7 cellular contexts compared by ENCODE assay signal in the genomic region with DNA sequence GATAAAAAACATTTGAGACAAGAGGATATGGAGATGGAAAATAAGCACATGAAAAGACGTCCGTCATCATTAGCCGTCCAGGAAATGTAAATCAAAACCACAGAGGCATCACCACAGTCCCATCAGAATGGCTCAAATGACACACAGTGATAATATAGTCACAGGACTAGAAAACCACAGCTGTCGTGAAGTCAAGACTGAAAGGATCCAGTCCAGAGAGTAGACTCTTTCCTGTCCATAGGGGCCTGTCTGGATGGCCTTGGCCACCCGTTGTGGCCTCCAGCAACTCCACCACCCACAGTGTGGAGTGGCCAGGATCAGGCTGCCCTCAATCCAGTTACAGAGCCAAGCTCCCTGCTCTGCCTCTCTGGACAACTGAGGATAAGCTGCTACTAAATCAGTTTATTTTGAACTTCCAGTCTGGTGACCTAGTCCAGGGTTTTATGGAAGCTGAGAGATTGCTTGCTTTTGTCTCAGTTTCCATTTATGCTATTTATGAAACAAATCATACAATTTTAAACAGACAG.
A peak's percentile ranks its signal among the peaks of the same experiment; 100 is the strongest.
DNase-seq lines count a peak whose midpoint lies in the region; ATAC-seq, FAIRE-seq and TF ChIP-seq lines count a peak whose summit lies in the region.

No MANE protein-coding gene starts in this region.

- no peak overlapping the region for H2AFZ ChIP-seq in GM23248
- H2AFZ ChIP-seq in HepG2 (ENCODE audit: low read length): no peak overlapping the region

- peaks cover 14% of the 10 kb centered on the region for H3K4me1 ChIP-seq in GM23248 (ENCODE audit: insufficient read depth)
- H3K4me1 ChIP-seq in HepG2 (ENCODE audit: insufficient read depth, low read length): peaks cover 71% of the 10 kb centered on the region
- H3K4me1 ChIP-seq in CD8-positive, alpha-beta T cell (ENCODE audit: insufficient read depth, low read length): no peaks in the 10 kb centered on the region

- no peak overlapping the region for H3K4me3 ChIP-seq in GM23248
- no peak overlapping the region for H3K4me3 ChIP-seq in HepG2 (replicated peaks in 1 of 3; ENCODE audit: insufficient read depth in 1 of 3, low read depth in 2 of 3, low read length in 3 of 3)
- no peak overlapping the region for H3K4me3 ChIP-seq in CD8-positive, alpha-beta T cell (ENCODE audit: low read depth, low read length)

- peak; percentile 99 for ATAC-seq in GM18873 (IDR thresholded peaks at IDR 0.05; ENCODE audit: low FRiP score, unreplicated experiment)
- ATAC-seq in HepG2: peak; percentile 55
- no peak for ATAC-seq in CD8-positive, alpha-beta T cell

- no peaks in the 10 kb centered on the region for H3K79me2 ChIP-seq in GM23248 (ENCODE audit: insufficient read depth)
- no peaks in the 10 kb centered on the region for H3K79me2 ChIP-seq in HepG2 (ENCODE audit: insufficient read depth, low read length)

- in situ Hi-C loops in GM23248 (cut with MboI) (no loop called here), HepG2 (cut with HindIII; ENCODE audit: extremely low pct_ligation_motif_present, low pct_unique_long_range_greater_than_20kb) (no loop called here)

- H4K20me1 ChIP-seq in GM23248 (ENCODE audit: insufficient read depth): no peaks in the 10 kb centered on the region
- no peaks in the 10 kb centered on the region for H4K20me1 ChIP-seq in HepG2 (ENCODE audit: insufficient read depth, low read length)

- DNase-seq in GM23248 (peak; percentile 21), M059J (ENCODE audit: low read depth) (peak; percentile 85), HepG2 (ENCODE audit: low spot score) (no peak), cortex of kidney (lab: John Stamatoyannopoulos, UW) (no peak), Kasumi-1 (lab: John Stamatoyannopoulos, UW) (no peak)
- DNase-seq in CD8-positive, alpha-beta T cell: no peak

- TF ChIP-seq EP300 in HepG2 (IDR thresholded peaks at IDR 0.05; ENCODE audit: low read depth in 2 of 2, low read length in 2 of 2) (no peak), HepG2 (CRISPR knock-in tag; IDR thresholded peaks at IDR 0.05; ENCODE audit: borderline replicate concordance) (no peak)

- H3K4me1 Mint-ChIP-seq in CD8-positive, alpha-beta T cell (ENCODE audit: low read depth): no peaks in the 10 kb centered on the region

- H3K9me3 Mint-ChIP-seq in CD8-positive, alpha-beta T cell: no peaks in the 10 kb centered on the region

- H3K36me3 Mint-ChIP-seq in CD8-positive, alpha-beta T cell: no peaks in the 10 kb centered on the region

- TF ChIP-seq RAD21 in HepG2 (CRISPR knock-in tag; IDR thresholded peaks at IDR 0.05): no peak

- POLR2A ChIA-PET in HepG2 (lab: Yijun Ruan, JAX): interaction anchor here (0.7 to 7.9 kb wide), 6 partner anchors 11 to 127 kb away, joined by 3 to 74 read pairs (median 8); a partner anchor contains a TSS
- POLR2A ChIA-PET in CD8-positive, alpha-beta T cell (lab: Charles Lee): no interaction called here

- peak; percentile 39 for FAIRE-seq in HepG2 (lab: Jason Lieb, UNC)

- H3K4me3 Mint-ChIP-seq in CD8-positive, alpha-beta T cell: no peak overlapping the region

- H3K27me3 Mint-ChIP-seq in CD8-positive, alpha-beta T cell (ENCODE audit: low read depth): no peaks in the 10 kb centered on the region

- H3K9me2 ChIP-seq in GM23248 (ENCODE audit: insufficient read depth): no peaks in the 10 kb centered on the region

- intact Hi-C loops in HepG2 (cut with micrococcal nuclease; ENCODE audit: unreplicated experiment): no loop called here
- intact Hi-C loops in CD8-positive, alpha-beta T cell (cut with DNase I, micrococcal nuclease): no loop called here

- 48 to 49% methylated on average over 5 of the region's 5 CpGs for WGBS in GM23248 (ENCODE audit: low coverage in 1 of 2, low lambda C conversion rate in 2 of 2, missing lambda C conversion rate in 2 of 2), 2 experiments
- 76% methylated on average over 5 of the region's 5 CpGs for WGBS in HepG2 (ENCODE audit: low lambda C conversion rate)

- H3K27me3 ChIP-seq in GM23248 (replicated peaks; ENCODE audit: insufficient read depth) (no peaks in the 10 kb centered on the region), HepG2 (ENCODE audit: control insufficient read depth in 1 of 2, insufficient read depth in 2 of 2, low read length in 2 of 2) (no peaks in the 10 kb centered on the region)
- no peaks in the 10 kb centered on the region for H3K27me3 ChIP-seq in CD8-positive, alpha-beta T cell (ENCODE audit: insufficient read depth, low read length)

- H3K9me3 ChIP-seq in GM23248 (ENCODE audit: low read depth) (no peaks in the 10 kb centered on the region), HepG2 (ENCODE audit: low read length) (no peaks in the 10 kb centered on the region)
- no peaks in the 10 kb centered on the region for H3K9me3 ChIP-seq in CD8-positive, alpha-beta T cell (ENCODE audit: low read length)

- CTCF ChIA-PET in HepG2 (lab: Yijun Ruan, JAX; ENCODE audit: low intra/inter-chr PET ratio, low total read pairs): no interaction called here
- CTCF ChIA-PET in CD8-positive, alpha-beta T cell (lab: Charles Lee): interaction anchor here (1.0 kb wide), 1 partner anchor 11 kb away, joined by 3 read pairs; no protein-coding TSS in a partner anchor

- H3K36me3 ChIP-seq in GM23248 (ENCODE audit: low read depth) (no peaks in the 10 kb centered on the region), HepG2 (replicated peaks in 1 of 2; ENCODE audit: control insufficient read depth in 1 of 2, insufficient read depth in 2 of 2, low read length in 2 of 2) (no peaks in the 10 kb centered on the region)
- no peaks in the 10 kb centered on the region for H3K36me3 ChIP-seq in CD8-positive, alpha-beta T cell (ENCODE audit: insufficient read depth, low read length)

- H3K27ac ChIP-seq in GM23248 (no peak overlapping the region), HepG2 (ENCODE audit: extremely low read length, insufficient read depth, low read length) (peak overlapping the region; percentile 14)
- no peak overlapping the region for H3K27ac ChIP-seq in CD8-positive, alpha-beta T cell (ENCODE audit: low read depth, low read length)

- no peak overlapping the region for H3K27ac Mint-ChIP-seq in CD8-positive, alpha-beta T cell

- H3K4me2 ChIP-seq in GM23248 (ENCODE audit: unreplicated experiment) (no peak overlapping the region), HepG2 (ENCODE audit: low read depth, low read length) (peak overlapping the region; percentile 8; the same call in 1 of the 2 replicates)

- BruUV-seq in HepG2 (replicated peaks; lab: Mats Ljungman, UMichigan): no TSS peak

- H3K9ac ChIP-seq in GM23248 (no peak overlapping the region), HepG2 (ENCODE audit: insufficient read depth, low read depth, low read length) (no peak overlapping the region)

- no peak for TF ChIP-seq CTCF in HepG2 (CRISPR knock-in tag; IDR thresholded peaks at IDR 0.05)
- TF ChIP-seq CTCF in CD8-positive, alpha-beta T cell (IDR thresholded peaks at IDR 0.05): no peak

- no peak for TF ChIP-seq POLR2A in HepG2 (IDR thresholded peaks at IDR 0.05; ENCODE audit: insufficient read depth in 1 of 2, low read depth in 2 of 2, low read length in 2 of 2)

- no peaks in the 10 kb centered on the region for H3F3A ChIP-seq in GM23248 (ENCODE audit: insufficient read depth)

TF ChIP-seq in HepG2, 621 proteins besides CTCF, POLR2A, EP300 and RAD21 (continues in another document):
- TF ChIP-seq, protein P1, sequence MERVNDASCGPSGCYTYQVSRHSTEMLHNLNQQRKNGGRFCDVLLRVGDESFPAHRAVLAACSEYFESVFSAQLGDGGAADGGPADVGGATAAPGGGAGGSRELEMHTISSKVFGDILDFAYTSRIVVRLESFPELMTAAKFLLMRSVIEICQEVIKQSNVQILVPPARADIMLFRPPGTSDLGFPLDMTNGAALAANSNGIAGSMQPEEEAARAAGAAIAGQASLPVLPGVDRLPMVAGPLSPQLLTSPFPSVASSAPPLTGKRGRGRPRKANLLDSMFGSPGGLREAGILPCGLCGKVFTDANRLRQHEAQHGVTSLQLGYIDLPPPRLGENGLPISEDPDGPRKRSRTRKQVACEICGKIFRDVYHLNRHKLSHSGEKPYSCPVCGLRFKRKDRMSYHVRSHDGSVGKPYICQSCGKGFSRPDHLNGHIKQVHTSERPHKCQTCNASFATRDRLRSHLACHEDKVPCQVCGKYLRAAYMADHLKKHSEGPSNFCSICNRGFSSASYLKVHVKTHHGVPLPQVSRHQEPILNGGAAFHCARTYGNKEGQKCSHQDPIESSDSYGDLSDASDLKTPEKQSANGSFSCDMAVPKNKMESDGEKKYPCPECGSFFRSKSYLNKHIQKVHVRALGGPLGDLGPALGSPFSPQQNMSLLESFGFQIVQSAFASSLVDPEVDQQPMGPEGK (CRISPR knock-in tag; IDR thresholded peaks at IDR 0.05): 0 out of 2 replicates have a peak, but pooled peaks have one; percentile 15
- TF ChIP-seq ZMYM3 (CRISPR knock-in tag; IDR thresholded peaks at IDR 0.05) (peak; percentile 3; the same call in 1 of the 2 replicates), SRSF1 (optimal IDR thresholded peaks at IDR 0.05; ENCODE audit: low read depth, low read length) (no peak), MXI1 (IDR thresholded peaks at IDR 0.05; ENCODE audit: borderline replicate concordance, low read depth, low read length) (no peak), ZFX (CRISPR knock-in tag; IDR thresholded peaks at IDR 0.05; ENCODE audit: low read depth) (0 out of 2 replicates have a peak, but pooled peaks have one; percentile 32), SPEN (CRISPR knock-in tag; IDR thresholded peaks at IDR 0.05; ENCODE audit: low read depth) (no peak), ZFP36L1 (CRISPR knock-in tag; IDR thresholded peaks at IDR 0.05) (no peak), ADNP (CRISPR knock-in tag; IDR thresholded peaks at IDR 0.05) (no peak), ZNF83 (CRISPR knock-in tag; IDR thresholded peaks at IDR 0.05; ENCODE audit: borderline replicate concordance) (no peak), ZNF350 (CRISPR knock-in tag; IDR thresholded peaks at IDR 0.05; ENCODE audit: borderline replicate concordance, low read depth) (no peak)
- TF ChIP-seq, protein P2, sequence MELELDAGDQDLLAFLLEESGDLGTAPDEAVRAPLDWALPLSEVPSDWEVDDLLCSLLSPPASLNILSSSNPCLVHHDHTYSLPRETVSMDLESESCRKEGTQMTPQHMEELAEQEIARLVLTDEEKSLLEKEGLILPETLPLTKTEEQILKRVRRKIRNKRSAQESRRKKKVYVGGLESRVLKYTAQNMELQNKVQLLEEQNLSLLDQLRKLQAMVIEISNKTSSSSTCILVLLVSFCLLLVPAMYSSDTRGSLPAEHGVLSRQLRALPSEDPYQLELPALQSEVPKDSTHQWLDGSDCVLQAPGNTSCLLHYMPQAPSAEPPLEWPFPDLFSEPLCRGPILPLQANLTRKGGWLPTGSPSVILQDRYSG (CRISPR knock-in tag; IDR thresholded peaks at IDR 0.05): no peak

Comparison
In these comparisons a context has a peak if more than half of its experiments do, and no peak if none do; other contexts are left out.
1. DNase-seq: peak in GM23248 (single experiment) and M059J (single experiment); none in HepG2 (single experiment), CD8-positive, alpha-beta T cell (0 of 7), cortex of kidney (single experiment) and Kasumi-1 (0 of 2).